Comparison of ENCODE assay signal across 8 cellular contexts in genomic region chr12:26434299-26434915, GRCh38.
DNase-seq lines count a peak whose midpoint lies in the region; ATAC-seq and TF ChIP-seq lines count a peak whose summit lies in the region.

No MANE protein-coding gene starts in this region.

- H3K4me1 Mint-ChIP-seq in MCF 10A (ENCODE audit: insufficient read depth, unreplicated experiment), result no peaks in the 10 kb centered on the region

- POLR2A ChIA-PET in MCF 10A (lab: Yijun Ruan, JAX), result interaction anchor here (0.6 to 2.2 kb wide), 2 partner anchors 59 to 258 kb away, joined by 3 to 5 read pairs; no protein-coding TSS in a partner anchor

- H3K9me3 Mint-ChIP-seq in MCF 10A (ENCODE audit: unreplicated experiment), result no peaks in the 10 kb centered on the region

- no peak overlapping the region for H3K27ac Mint-ChIP-seq in MCF 10A (ENCODE audit: low read depth, unreplicated experiment)

- ATAC-seq in HG03457 (IDR thresholded peaks at IDR 0.05; ENCODE audit: unreplicated experiment), result peak; percentile 67

- CTCF ChIA-PET in MCF 10A (lab: Yijun Ruan, JAX), result interaction anchor here (0.7 to 1.8 kb wide), 9 partner anchors 19 to 316 kb away, joined by 3 to 6 read pairs (median 3); no protein-coding TSS in a partner anchor

- no peaks in the 10 kb centered on the region for H3K9me3 ChIP-seq in vagina

- no peak overlapping the region for H3K4me3 Mint-ChIP-seq in MCF 10A (ENCODE audit: unreplicated experiment)

- peaks cover 6% of the 10 kb centered on the region for H3K36me3 Mint-ChIP-seq in MCF 10A (ENCODE audit: insufficient read depth, unreplicated experiment)

- no peaks in the 10 kb centered on the region for H3K27me3 ChIP-seq in vagina

- no peak for TF ChIP-seq POLR2A in vagina (IDR thresholded peaks at IDR 0.05)

- no peak overlapping the region for H3K4me3 ChIP-seq in vagina

- TF ChIP-seq CTCF in MCF 10A (IDR thresholded peaks at IDR 0.05; ENCODE audit: unreplicated experiment), result peak; percentile 80
- peak; percentile 28 to 84 (median 42) for TF ChIP-seq CTCF in vagina (IDR thresholded peaks at IDR 0.05)

- no peaks in the 10 kb centered on the region for H3K4me1 ChIP-seq in vagina

- H3K27ac ChIP-seq in vagina, result no peak overlapping the region

- H3K36me3 ChIP-seq in vagina, result no peaks in the 10 kb centered on the region

- no peaks in the 10 kb centered on the region for H3K27me3 Mint-ChIP-seq in MCF 10A (ENCODE audit: insufficient read depth, unreplicated experiment)

- BruUV-seq in MCF 10A (replicated peaks; lab: Mats Ljungman, UMichigan), result no TSS peak

- intact Hi-C loops in MCF 10A (cut with micrococcal nuclease) (loop anchor here (1.0 to 2.0 kb wide), 7 partner anchors 90 to 337 kb away; no protein-coding TSS in a partner anchor), vagina (cut with DNase I) (no loop called here)

- peak; percentile 7 for DNase-seq in stimulated activated CD4-positive, alpha-beta T cell treated with anti-CD3 and anti-CD28 coated beads, Interleukin-15, amount 100 ng/mL, for 24 hours
- DNase-seq in stimulated activated CD4-positive, alpha-beta T cell treated with anti-CD3 and anti-CD28 coated beads, Interleukin-2, amount 100 ng/mL, for 24 hours, result no peak
- DNase-seq in NCI-H82 treated with DMSO at 0.1 percent for 48 hours (lab: John Stamatoyannopoulos, UW; ENCODE audit: unreplicated experiment) (peak; percentile 44), MCF 10A (ENCODE audit: unreplicated experiment) (peak; percentile 72), left kidney (ENCODE audit: low read depth, low spot score) (peak; percentile 71), vagina (ENCODE audit: extremely low spot score in 2 of 2) (no peak), T-helper 9 cell (no peak)

Comparison
In these comparisons a context has a peak if more than half of its experiments do, and no peak if none do; other contexts are left out.
1. DNase-seq: peak in stimulated activated CD4-positive, alpha-beta T cell treated with anti-CD3 and anti-CD28 coated beads, Interleukin-15, amount 100 ng/mL, for 24 hours (single experiment), NCI-H82 treated with DMSO at 0.1 percent for 48 hours (single experiment), MCF 10A (single experiment) and left kidney (single experiment); none in stimulated activated CD4-positive, alpha-beta T cell treated with anti-CD3 and anti-CD28 coated beads, Interleukin-2, amount 100 ng/mL, for 24 hours (0 of 2), vagina (0 of 2) and T-helper 9 cell (single experiment).